27 cellular contexts compared by ENCODE assay signal in the genomic region with DNA sequence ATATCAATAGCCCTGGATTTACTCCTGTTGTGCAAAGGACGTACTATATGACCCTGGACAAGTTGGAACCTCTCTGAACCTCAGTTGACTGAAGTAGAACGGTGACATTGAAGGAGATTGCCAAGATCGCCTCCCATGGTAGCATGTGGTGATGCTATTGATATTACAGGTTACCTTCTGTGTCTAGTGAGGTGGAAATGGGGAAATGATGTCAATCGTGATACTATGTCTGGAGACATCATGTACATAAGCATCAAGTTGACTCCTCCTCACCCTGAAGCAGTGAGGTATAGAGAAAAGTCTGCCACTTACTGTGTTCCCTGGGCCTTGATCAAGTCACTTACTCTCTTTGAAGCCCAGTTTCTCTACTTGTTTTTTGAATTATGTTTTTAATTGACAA.
DNase-seq lines count a peak whose midpoint lies in the region; ATAC-seq, FAIRE-seq and TF ChIP-seq lines count a peak whose summit lies in the region.
"Had no signal": no experiment of that assay in that cellular context is flagged by ENCODE, and none has a peak within 500 bp of the region (broad histone marks: within the 10 kb centered on the region; RNA-seq: fewer than 3 reads in every experiment).

No MANE protein-coding gene starts in this region.

- H3K4me3 Mint-ChIP-seq in naive B cell: no peak overlapping the region
- no peak overlapping the region for H3K4me3 Mint-ChIP-seq in activated T-helper 17 cell treated with anti-CD3 and anti-CD28 coated beads, Interleukin-2, amount 50 U/mL, for 72 hours
- H3K4me3 Mint-ChIP-seq: activated naive CD4-positive, alpha-beta T cell treated with anti-CD3 and anti-CD28 coated beads, Interleukin-2, amount 50 U/mL, for 24 hours; CD8-positive, alpha-beta memory T cell; neural crest cell; stimulated activated effector memory CD8-positive, alpha-beta T cell treated with anti-CD3 and anti-CD28 coated beads, Interleukin-12 subunit alpha, Interleukin-12 subunit beta, amount 100 ng/mL, for 72 hours; T-cell had no signal

- TF ChIP-seq CTCF in GM12873 (IDR thresholded peaks at IDR 0.05; ENCODE audit: insufficient read depth, low read depth, low read length, missing control alignments): peak; percentile 5
- TF ChIP-seq CTCF in HepG2 (CRISPR knock-in tag; IDR thresholded peaks at IDR 0.05): no peak

- H2AFZ ChIP-seq in HepG2 (ENCODE audit: low read length): no peak overlapping the region

- FAIRE-seq in HepG2 (lab: Jason Lieb, UNC): no peak
- FAIRE-seq: TTC549 had no signal

- H3K36me3 ChIP-seq in HepG2 (replicated peaks in 1 of 2; ENCODE audit: control insufficient read depth in 1 of 2, insufficient read depth in 2 of 2, low read length in 2 of 2): no peaks in the 10 kb centered on the region
- H3K36me3 ChIP-seq: thyroid gland had no signal

- no peaks in the 10 kb centered on the region for H3K9me3 ChIP-seq in HepG2 (ENCODE audit: low read length)
- H3K9me3 ChIP-seq: thyroid gland had no signal

- H3K4me1 Mint-ChIP-seq in naive B cell: peaks cover 30 to 38% (median 32%) of the 10 kb centered on the region in 3 donors
- peaks cover 30% of the 10 kb centered on the region for H3K4me1 Mint-ChIP-seq in activated T-helper 17 cell treated with anti-CD3 and anti-CD28 coated beads, Interleukin-2, amount 50 U/mL, for 72 hours

- CTCF ChIA-PET in HepG2 (lab: Yijun Ruan, JAX; ENCODE audit: low intra/inter-chr PET ratio, low total read pairs): no interaction called here

- peak overlapping the region in 1 of 6 donors; percentile 85 for H3K27ac Mint-ChIP-seq in naive B cell
- no peak overlapping the region for H3K27ac Mint-ChIP-seq in activated T-helper 17 cell treated with anti-CD3 and anti-CD28 coated beads, Interleukin-2, amount 50 U/mL, for 72 hours
- H3K27ac Mint-ChIP-seq: activated naive CD4-positive, alpha-beta T cell treated with anti-CD3 and anti-CD28 coated beads, Interleukin-2, amount 50 U/mL, for 24 hours; CD8-positive, alpha-beta memory T cell; progenitor cell of endocrine pancreas; stimulated activated effector memory CD8-positive, alpha-beta T cell treated with anti-CD3 and anti-CD28 coated beads, Interleukin-12 subunit alpha, Interleukin-12 subunit beta, amount 100 ng/mL, for 72 hours; T-cell had no signal

- H3K9ac ChIP-seq in HepG2 (ENCODE audit: insufficient read depth, low read depth, low read length): no peak overlapping the region

- TF ChIP-seq EP300 in HepG2 (IDR thresholded peaks at IDR 0.05; ENCODE audit: low read depth in 2 of 2, low read length in 2 of 2): no peak
- TF ChIP-seq EP300 in HepG2 (CRISPR knock-in tag; IDR thresholded peaks at IDR 0.05; ENCODE audit: borderline replicate concordance): no peak

- POLR2A ChIA-PET in HepG2 (lab: Yijun Ruan, JAX): no interaction called here

- no peak overlapping the region for H3K4me3 ChIP-seq in HepG2 (replicated peaks in 1 of 3; ENCODE audit: insufficient read depth in 1 of 3, low read depth in 2 of 3, low read length in 3 of 3)
- H3K4me3 ChIP-seq: thyroid gland had no signal

- peaks cover 0 to 10% (median 6%) of the 10 kb centered on the region in 3 donors for H3K27me3 Mint-ChIP-seq in naive B cell
- peaks cover 9% of the 10 kb centered on the region for H3K27me3 Mint-ChIP-seq in activated T-helper 17 cell treated with anti-CD3 and anti-CD28 coated beads, Interleukin-2, amount 50 U/mL, for 72 hours

- no peaks in the 10 kb centered on the region for H3K9me3 Mint-ChIP-seq in naive B cell
- H3K9me3 Mint-ChIP-seq in activated T-helper 17 cell treated with anti-CD3 and anti-CD28 coated beads, Interleukin-2, amount 50 U/mL, for 72 hours: no peaks in the 10 kb centered on the region
- H3K9me3 Mint-ChIP-seq: activated naive CD4-positive, alpha-beta T cell treated with anti-CD3 and anti-CD28 coated beads, Interleukin-2, amount 50 U/mL, for 24 hours; CD8-positive, alpha-beta memory T cell; neural crest cell; stimulated activated effector memory CD8-positive, alpha-beta T cell treated with anti-CD3 and anti-CD28 coated beads, Interleukin-12 subunit alpha, Interleukin-12 subunit beta, amount 100 ng/mL, for 72 hours; T-cell had no signal

- BruUV-seq in HepG2 (replicated peaks; lab: Mats Ljungman, UMichigan): no TSS peak

- intact Hi-C loops in HepG2 (cut with micrococcal nuclease; ENCODE audit: unreplicated experiment): no loop called here

- 7% methylated on average over 4 of the region's 4 CpGs for WGBS in HepG2 (ENCODE audit: low lambda C conversion rate)

- DNase-seq in SK-N-DZ (ENCODE audit: low spot score): peak; percentile 44
- peak; percentile 55 for DNase-seq in naive B cell
- no peak for DNase-seq in HepG2 (ENCODE audit: low spot score)
- no peak for DNase-seq in stimulated activated CD4-positive, alpha-beta T cell treated with anti-CD3 and anti-CD28 coated beads, Interleukin-2, amount 100 ng/mL, for 48 hours
- DNase-seq: aorta; CD8-positive, alpha-beta memory T cell; cerebellar nuclear complex; GDM1; H7; hippocampal formation; left ventricle myocardium superior; NCI-H1105; NCI-H2029; NCI-H345; PC-3; SIG-M5; T-cell; thyroid gland had no signal

- no peaks in the 10 kb centered on the region for H3K4me1 ChIP-seq in HepG2 (ENCODE audit: insufficient read depth, low read length)

- no peak for TF ChIP-seq RAD21 in HepG2 (CRISPR knock-in tag; IDR thresholded peaks at IDR 0.05)

- no peaks in the 10 kb centered on the region for H3K79me2 ChIP-seq in HepG2 (ENCODE audit: insufficient read depth, low read length)

- no peak overlapping the region for H3K4me2 ChIP-seq in HepG2 (ENCODE audit: low read depth, low read length)

- TF ChIP-seq POLR2A in HepG2 (IDR thresholded peaks at IDR 0.05; ENCODE audit: insufficient read depth in 1 of 2, low read depth in 2 of 2, low read length in 2 of 2): no peak

- no peak overlapping the region for H3K27ac ChIP-seq in HepG2 (ENCODE audit: extremely low read length, insufficient read depth, low read length)
- H3K27ac ChIP-seq: thyroid gland had no signal

- in situ Hi-C loops in HepG2 (cut with HindIII; ENCODE audit: extremely low pct_ligation_motif_present, low pct_unique_long_range_greater_than_20kb): no loop called here

- peak; percentile 46 for ATAC-seq in GM21526 (IDR thresholded peaks at IDR 0.05; ENCODE audit: low FRiP score, unreplicated experiment)
- ATAC-seq in naive B cell (ENCODE audit: low read depth in 2 of 2): peak; percentile 92 to 96
- no peak for ATAC-seq in GM21786 (IDR thresholded peaks at IDR 0.05; ENCODE audit: unreplicated experiment)
- ATAC-seq in activated T-helper 17 cell treated with anti-CD3 and anti-CD28 coated beads, Interleukin-2, amount 50 U/mL, for 72 hours (replicated peaks): no peak
- ATAC-seq in HepG2: no peak
- ATAC-seq: left ventricle myocardium superior; PC-3; stimulated activated effector memory CD8-positive, alpha-beta T cell treated with anti-CD3 and anti-CD28 coated beads, Interleukin-12 subunit alpha, Interleukin-12 subunit beta, amount 100 ng/mL, for 72 hours had no signal

- H4K20me1 ChIP-seq in HepG2 (ENCODE audit: insufficient read depth, low read length): no peaks in the 10 kb centered on the region

- H3K27me3 ChIP-seq in HepG2 (ENCODE audit: control insufficient read depth in 1 of 2, insufficient read depth in 2 of 2, low read length in 2 of 2): no peaks in the 10 kb centered on the region
- H3K27me3 ChIP-seq: thyroid gland had no signal

- H3K36me3 Mint-ChIP-seq in naive B cell: no peaks in the 10 kb centered on the region
- H3K36me3 Mint-ChIP-seq in activated T-helper 17 cell treated with anti-CD3 and anti-CD28 coated beads, Interleukin-2, amount 50 U/mL, for 72 hours (ENCODE audit: low read depth): no peaks in the 10 kb centered on the region
- H3K36me3 Mint-ChIP-seq: activated naive CD4-positive, alpha-beta T cell treated with anti-CD3 and anti-CD28 coated beads, Interleukin-2, amount 50 U/mL, for 24 hours; T-cell had no signal

TF ChIP-seq in HepG2, 621 proteins besides CTCF, POLR2A, EP300 and RAD21 (continues in another document):
- TF ChIP-seq SIN3A (IDR thresholded peaks at IDR 0.05; ENCODE audit: borderline replicate concordance, low read depth, low read length) (no peak), ZC3H4 (CRISPR knock-in tag; IDR thresholded peaks at IDR 0.05; ENCODE audit: borderline replicate concordance) (no peak), CCDC6 (CRISPR knock-in tag; IDR thresholded peaks at IDR 0.05) (no peak), ZNF251 (CRISPR knock-in tag; IDR thresholded peaks at IDR 0.05) (no peak), RBM22 (optimal IDR thresholded peaks at IDR 0.05; ENCODE audit: low read length) (no peak), ZNF615 (CRISPR knock-in tag; IDR thresholded peaks at IDR 0.05; ENCODE audit: borderline replicate concordance) (no peak), ZNF619 (CRISPR knock-in tag; IDR thresholded peaks at IDR 0.05) (no peak), RXRA (CRISPR knock-in tag; IDR thresholded peaks at IDR 0.05) (no peak), KDM5A (IDR thresholded peaks at IDR 0.05; ENCODE audit: borderline replicate concordance, low read length) (no peak)
- TF ChIP-seq, protein P1, sequence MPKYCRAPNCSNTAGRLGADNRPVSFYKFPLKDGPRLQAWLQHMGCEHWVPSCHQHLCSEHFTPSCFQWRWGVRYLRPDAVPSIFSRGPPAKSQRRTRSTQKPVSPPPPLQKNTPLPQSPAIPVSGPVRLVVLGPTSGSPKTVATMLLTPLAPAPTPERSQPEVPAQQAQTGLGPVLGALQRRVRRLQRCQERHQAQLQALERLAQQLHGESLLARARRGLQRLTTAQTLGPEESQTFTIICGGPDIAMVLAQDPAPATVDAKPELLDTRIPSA (CRISPR knock-in tag; IDR thresholded peaks at IDR 0.05; ENCODE audit: borderline replicate concordance): no peak
- TF ChIP-seq, protein P2, sequence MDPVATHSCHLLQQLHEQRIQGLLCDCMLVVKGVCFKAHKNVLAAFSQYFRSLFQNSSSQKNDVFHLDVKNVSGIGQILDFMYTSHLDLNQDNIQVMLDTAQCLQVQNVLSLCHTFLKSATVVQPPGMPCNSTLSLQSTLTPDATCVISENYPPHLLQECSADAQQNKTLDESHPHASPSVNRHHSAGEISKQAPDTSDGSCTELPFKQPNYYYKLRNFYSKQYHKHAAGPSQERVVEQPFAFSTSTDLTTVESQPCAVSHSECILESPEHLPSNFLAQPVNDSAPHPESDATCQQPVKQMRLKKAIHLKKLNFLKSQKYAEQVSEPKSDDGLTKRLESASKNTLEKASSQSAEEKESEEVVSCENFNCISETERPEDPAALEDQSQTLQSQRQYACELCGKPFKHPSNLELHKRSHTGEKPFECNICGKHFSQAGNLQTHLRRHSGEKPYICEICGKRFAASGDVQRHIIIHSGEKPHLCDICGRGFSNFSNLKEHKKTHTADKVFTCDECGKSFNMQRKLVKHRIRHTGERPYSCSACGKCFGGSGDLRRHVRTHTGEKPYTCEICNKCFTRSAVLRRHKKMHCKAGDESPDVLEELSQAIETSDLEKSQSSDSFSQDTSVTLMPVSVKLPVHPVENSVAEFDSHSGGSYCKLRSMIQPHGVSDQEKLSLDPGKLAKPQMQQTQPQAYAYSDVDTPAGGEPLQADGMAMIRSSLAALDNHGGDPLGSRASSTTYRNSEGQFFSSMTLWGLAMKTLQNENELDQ (CRISPR knock-in tag; IDR thresholded peaks at IDR 0.05; ENCODE audit: borderline replicate concordance): no peak

Comparison
In these comparisons a context has a peak if more than half of its experiments do, and no peak if none do; other contexts are left out.
1. ATAC-seq: peak in GM21526 (single experiment) and naive B cell (2 of 2); none in GM21786 (single experiment), activated T-helper 17 cell treated with anti-CD3 and anti-CD28 coated beads, Interleukin-2, amount 50 U/mL, for 72 hours (single experiment) and HepG2 (single experiment).
2. DNase-seq: peak in SK-N-DZ (single experiment) and naive B cell (single experiment); none in HepG2 (single experiment) and stimulated activated CD4-positive, alpha-beta T cell treated with anti-CD3 and anti-CD28 coated beads, Interleukin-2, amount 100 ng/mL, for 48 hours (0 of 2).